8 cellular contexts compared by ENCODE assay signal in the genomic region with DNA sequence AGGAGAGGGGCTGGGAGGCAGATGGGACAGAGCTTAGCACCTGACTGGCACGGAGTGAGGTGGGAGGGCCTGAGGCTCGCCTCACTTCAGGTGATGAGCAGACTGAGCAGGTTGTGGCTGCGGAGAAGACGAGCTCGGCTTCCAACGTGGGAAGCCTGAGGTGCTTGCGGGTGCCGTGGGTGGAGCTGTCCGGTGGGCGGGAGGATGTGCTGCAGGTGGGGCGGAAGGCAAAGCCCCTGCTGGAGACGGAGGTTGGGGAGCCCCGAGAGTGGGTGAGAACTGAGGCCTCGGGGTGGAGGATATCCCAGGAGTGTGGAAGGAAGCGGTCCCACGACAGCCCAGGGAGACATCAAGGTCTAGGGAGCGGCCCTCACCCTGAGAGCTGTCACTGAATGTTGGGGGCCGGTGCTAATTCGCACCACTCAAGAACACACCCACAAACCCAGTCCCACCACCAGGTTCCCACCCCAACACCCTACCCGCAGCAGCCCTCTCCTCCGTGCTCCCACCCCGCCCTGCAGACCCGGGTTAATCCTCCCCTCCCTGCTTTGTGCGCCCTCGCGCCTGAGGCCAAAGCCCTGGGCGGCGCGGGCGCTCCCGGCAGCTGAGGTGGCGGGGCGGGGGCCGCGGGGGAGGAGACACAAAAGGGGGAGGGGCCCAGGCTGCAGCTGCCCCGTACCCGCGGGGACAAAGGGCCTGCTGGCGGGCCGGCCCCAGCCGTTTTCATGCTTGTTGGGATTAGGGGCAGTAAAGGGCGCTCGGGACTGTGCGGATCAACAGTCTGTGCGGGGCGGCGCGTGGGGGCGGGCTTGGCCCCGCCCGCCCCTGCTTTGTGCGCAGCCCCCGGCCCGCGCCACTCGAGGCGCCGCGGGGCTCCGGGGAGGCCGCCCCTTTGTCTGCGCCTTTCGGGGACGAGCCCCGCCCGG. TPM values are rescaled to one million over a fixed set of nuclear protein-coding genes. Genes with fewer than 3 reads are reported as not detected.
DNase-seq lines count a peak whose midpoint lies in the region; ATAC-seq and TF ChIP-seq lines count a peak whose summit lies in the region.

No MANE protein-coding gene starts in this region.

- H3K27me3 ChIP-seq in body of pancreas: peaks cover 0 to 8% of the 10 kb centered on the region in 2 donors

- TF ChIP-seq CTCF in body of pancreas (IDR thresholded peaks at IDR 0.05): no peak

- no peaks in the 10 kb centered on the region for H3K9me3 ChIP-seq in body of pancreas

- 7 to 20% methylated on average over 40 to 63 of the region's 66 CpGs for WGBS in body of pancreas, 2 donors

- ATAC-seq in body of pancreas: peak; percentile 67

- H3K27ac ChIP-seq in body of pancreas: no peak overlapping the region

- TF ChIP-seq POLR2A in body of pancreas (IDR thresholded peaks at IDR 0.05): no peak

- no peaks in the 10 kb centered on the region for H3K36me3 ChIP-seq in body of pancreas (replicated peaks in 1 of 2; ENCODE audit: insufficient read depth in 1 of 2, low read depth in 2 of 2)

- DNase-seq in stimulated activated CD4-positive, alpha-beta T cell treated with anti-CD3 and anti-CD28 coated beads, Interleukin-12 subunit alpha, Interleukin-12 subunit beta, amount 100 ng/mL, for 4 hours: peak; percentile 22
- DNase-seq in stimulated activated CD4-positive, alpha-beta T cell treated with anti-CD3 and anti-CD28 coated beads, Interleukin-1b, Interleukin-23, amount 100 ng/mL, for 48 hours: no peak
- DNase-seq in SHP77 (lab: John Stamatoyannopoulos, UW) (peak; percentile 59 to 69), body of pancreas (peak; percentile 32 to 66 (median 41)), iPS-NIHi7 (ENCODE audit: extremely low spot score) (peak; percentile 86), NCI-H446 treated with DMSO at 0.1 percent for 48 hours (lab: John Stamatoyannopoulos, UW) (no peak), NAMALWA (ENCODE audit: low spot score) (no peak)
- DNase-seq in stimulated activated CD4-positive, alpha-beta T cell treated with anti-CD3 and anti-CD28 coated beads, Interleukin-2, amount 100 ng/mL, for 4 hours (ENCODE audit: low read depth): peak; percentile 44

- H3K4me3 ChIP-seq in body of pancreas: peak overlapping the region in 1 of 2 donors; percentile 31

- intact Hi-C loops in body of pancreas (cut with DNase I): no loop called here

- H3K4me1 ChIP-seq in body of pancreas: peaks cover 14% of the 10 kb centered on the region

RNA-seq across cellular contexts. Expression of a gene that starts 11.2 kb away (rescaled TPM):
- total RNA-seq in body of pancreas: 1 to 10 TPM; 3.1 to 6.6 TPM

Comparison
In these comparisons a context has a peak if more than half of its experiments do, and no peak if none do; other contexts are left out.
1. DNase-seq: peak in stimulated activated CD4-positive, alpha-beta T cell treated with anti-CD3 and anti-CD28 coated beads, Interleukin-12 subunit alpha, Interleukin-12 subunit beta, amount 100 ng/mL, for 4 hours (single experiment), SHP77 (2 of 2), body of pancreas (4 of 4), iPS-NIHi7 (single experiment) and stimulated activated CD4-positive, alpha-beta T cell treated with anti-CD3 and anti-CD28 coated beads, Interleukin-2, amount 100 ng/mL, for 4 hours (single experiment); none in stimulated activated CD4-positive, alpha-beta T cell treated with anti-CD3 and anti-CD28 coated beads, Interleukin-1b, Interleukin-23, amount 100 ng/mL, for 48 hours (single experiment), NCI-H446 treated with DMSO at 0.1 percent for 48 hours (single experiment) and NAMALWA (single experiment).